In genomic region chr10:83007521-83007920, GRCh38 we compare ENCODE assay signal across 25 cellular contexts.
"Had no signal": no experiment of that assay in that cellular context is flagged by ENCODE, and none has a peak within 500 bp of the region (broad histone marks: within the 10 kb centered on the region; RNA-seq: fewer than 3 reads in every experiment).

No MANE protein-coding gene starts in this region.

- H3K27me3 ChIP-seq: stomach, suprapubic skin, testis, thyroid gland, tibial artery, tibial nerve, transverse colon, upper lobe of left lung, upper lobe of right lung, uterus, vagina had no signal

- H3K9me3 ChIP-seq: stomach, suprapubic skin, testis, thoracic aorta, thyroid gland, tibial artery, tibial nerve, transverse colon, upper lobe of left lung, upper lobe of right lung, uterus, vagina had no signal

- H3K4me1 ChIP-seq: stomach, suprapubic skin, testis, thyroid gland, tibial artery, tibial nerve, transverse colon, upper lobe of left lung, upper lobe of right lung, uterus, vagina had no signal

- H3K4me3 ChIP-seq: stomach, suprapubic skin, testis, thoracic aorta, thyroid gland, tibial artery, tibial nerve, transverse colon, upper lobe of left lung, upper lobe of right lung, uterus, vagina had no signal

- ATAC-seq: stimulated activated effector memory CD8-positive, alpha-beta T cell treated with anti-CD3 and anti-CD28 coated beads, Interleukin-12 subunit alpha, Interleukin-12 subunit beta, amount 100 ng/mL, for 72 hours; stimulated activated memory B cell treated with anti-CD40 and anti-IgM and Interleukin-4, amounts not matched to agents 10 μg/mL and 1 μg/mL and 100 μg/mL, for 72 hours; stimulated activated naive B cell treated with anti-CD40 and anti-IgM and Interleukin-4, amounts not matched to agents 10 μg/mL and 1 μg/mL and 100 μg/mL, for 72 hours; stimulated activated naive CD8-positive, alpha-beta T cell treated with anti-CD3 and anti-CD28 coated beads, Interleukin-15, amount 100 ng/mL, for 72 hours; stimulated activated naive CD8-positive, alpha-beta T cell treated with anti-CD3 and anti-CD28 coated beads, Interleukin-15, Interleukin-2, amounts not matched to agents 100 U/mL and 50 U/mL, for 24 hours; upper lobe of right lung had no signal

- H3K36me3 ChIP-seq: stomach, suprapubic skin, thoracic aorta, thyroid gland, tibial artery, tibial nerve, transverse colon, upper lobe of left lung, upper lobe of right lung, uterus, vagina had no signal

- DNase-seq: stimulated activated CD4-positive, alpha-beta T cell treated with anti-CD3 and anti-CD28 coated beads, Interleukin-2, amount 100 ng/mL, for 48 hours; stimulated activated CD4-positive, alpha-beta T cell treated with anti-CD3 and anti-CD28 coated beads, Interleukin-4, amount 100 ng/mL, for 1 hour; stimulated activated CD4-positive, alpha-beta T cell treated with anti-CD3 and anti-CD28 coated beads, Interleukin-4, amount 100 ng/mL, for 24 hours; stimulated activated CD4-positive, alpha-beta T cell treated with anti-CD3 and anti-CD28 coated beads, Interleukin-4, amount 100 ng/mL, for 4 hours; stimulated activated CD8-positive, alpha-beta memory T cell treated with anti-CD3 and anti-CD28 coated beads, Interleukin-4, amount 100 ng/mL, for 48 hours; stimulated activated naive B cell treated with anti-CD40 and anti-IgM and Interleukin-4, amounts not matched to agents 10 μg/mL and 1 μg/mL and 100 μg/mL, for 72 hours; stimulated activated naive CD4-positive, alpha-beta T cell; stimulated activated naive CD4-positive, alpha-beta T cell treated with Interleukin-2 at 50 U/mL for 16 hours; stimulated activated naive CD8-positive, alpha-beta T cell treated with anti-CD3 and anti-CD28 coated beads, Interleukin-15, amount 100 ng/mL, for 72 hours; stimulated activated naive CD8-positive, alpha-beta T cell treated with anti-CD3 and anti-CD28 coated beads, Interleukin-15, Interleukin-2, amounts not matched to agents 100 U/mL and 50 U/mL, for 24 hours; stomach; substantia nigra; testis; thyroid gland; tibial artery; transverse colon; upper lobe of left lung; upper lobe of right lung; uterus had no signal

- H3K27ac ChIP-seq: stomach, suprapubic skin, testis, thoracic aorta, thyroid gland, tibial artery, tibial nerve, transverse colon, upper lobe of left lung, upper lobe of right lung, uterus, vagina had no signal
